In genomic region chr5:21644032-21644431, GRCh38 we compare ENCODE assay signal across 21 cellular contexts.
"Had no signal": no experiment of that assay in that cellular context is flagged by ENCODE, and none has a peak within 500 bp of the region (broad histone marks: within the 10 kb centered on the region; RNA-seq: fewer than 3 reads in every experiment).

No MANE protein-coding gene starts in this region.

- H3K4me2 ChIP-seq: neural progenitor cell had no signal

- H3K9ac ChIP-seq: neural progenitor cell had no signal

- DNase-seq: activated B cell treated with CpG ODN at 0.5 μM for 24 hours; activated CD4-positive, alpha-beta T cell treated with anti-CD3 and anti-CD28 coated beads for 36 hours; activated CD4-positive, alpha-beta T cell treated with anti-CD3 and anti-CD28 coated beads, Interleukin-2, amount 50 U/mL, for 48 hours; activated CD8-positive, alpha-beta memory T cell treated with anti-CD3 and anti-CD28 coated beads, Interleukin-2, amount 50 U/mL, for 48 hours; activated naive CD4-positive, alpha-beta T cell treated with Interleukin-2 at 50 U/mL for 16 hours; activated naive CD8-positive, alpha-beta T cell treated with anti-CD3 and anti-CD28 coated beads for 36 hours; activated T-cell treated with anti-CD3 and anti-CD28 coated beads, Interleukin-2, amount 50 U/mL, for 4 hours; esophagus squamous epithelium; gastrocnemius medialis; hippocampal formation; left ventricle myocardium superior; mammary epithelial cell; naive thymus-derived CD8-positive, alpha-beta T cell; posterior cingulate gyrus; small intestine; stimulated activated CD8-positive, alpha-beta memory T cell treated with anti-CD3 and anti-CD28 coated beads, Interleukin-4, amount 100 ng/mL, for 48 hours; stimulated activated naive B cell treated with anti-CD40 and anti-IgM and Interleukin-4, amounts not matched to agents 10 μg/mL and 1 μg/mL and 100 μg/mL, for 72 hours; transverse colon had no signal

- H3K36me3 ChIP-seq: breast epithelium, esophagus squamous epithelium, gastrocnemius medialis, neural progenitor cell, transverse colon had no signal

- H3K9me3 ChIP-seq: breast epithelium, esophagus squamous epithelium, gastrocnemius medialis, transverse colon had no signal

- H3K27me3 ChIP-seq: breast epithelium, esophagus squamous epithelium, gastrocnemius medialis, neural progenitor cell, transverse colon had no signal

- H3K4me3 ChIP-seq: breast epithelium, esophagus squamous epithelium, gastrocnemius medialis, neural progenitor cell, transverse colon had no signal

- H3K27ac ChIP-seq: breast epithelium, esophagus squamous epithelium, gastrocnemius medialis, neural progenitor cell, transverse colon had no signal

- H2AFZ ChIP-seq: neural progenitor cell had no signal

- ATAC-seq: activated CD4-positive, alpha-beta T cell treated with anti-CD3 and anti-CD28 coated beads for 36 hours; activated T-cell treated with anti-CD3 and anti-CD28 coated beads, Interleukin-2, amount 50 U/mL, for 4 hours; gastrocnemius medialis; left ventricle myocardium superior; naive thymus-derived CD8-positive, alpha-beta T cell; sciatic nerve; stimulated activated naive B cell treated with anti-CD40 and anti-IgM and Interleukin-4, amounts not matched to agents 10 μg/mL and 1 μg/mL and 100 μg/mL, for 72 hours had no signal
